In genomic region chr4:102826890-102827673, GRCh38 we compare ENCODE assay signal across 8 cellular contexts. TPM values are rescaled to one million over a fixed set of nuclear protein-coding genes. Genes with fewer than 3 reads are reported as not detected.
DNase-seq lines count a peak whose midpoint lies in the region; TF ChIP-seq lines count a peak whose summit lies in the region.

Gene UBE2D3 (minus strand): TSS chr4:102827551. CDS start chr4:102826508, 1,043 bp downstream.

- POLR2A ChIA-PET in HEK293 (lab: Yijun Ruan, JAX): interaction anchor here (0.6 to 2.4 kb wide), 23 partner anchors 9 to 327 kb away, joined by 3 to 61 read pairs (median 3); partner anchors contain the start of genes CISD2 and MANBA

- no peaks in the 10 kb centered on the region for H3K27me3 ChIP-seq in SJSA1 (replicated peaks)

- H3K4me3 ChIP-seq in HEK293 (ENCODE audit: low read depth, low read length) (peak within 1 kb of the TSS; percentile 94), SJSA1 (peak within 1 kb of the TSS; percentile 87)

- CTCF ChIA-PET in HEK293 (lab: Yijun Ruan, JAX): interaction anchor here (0.6 to 2.6 kb wide), 3 partner anchors 203 to 407 kb away, joined by 3 to 13 read pairs (median 5); no protein-coding TSS in a partner anchor

- DNase-seq in GM03348 (ENCODE audit: low spot score) (peak; percentile 87), MV-4-11 (lab: John Stamatoyannopoulos, UW) (peak; percentile 87), SJSA1 (ENCODE audit: low read depth in 1 of 2, low spot score in 2 of 2) (peak; percentile 95 to 98), germinal center (ENCODE audit: low spot score) (peak; percentile 73), occipital lobe (lab: John Stamatoyannopoulos, UW) (peak; percentile 93)
- DNase-seq in activated naive CD4-positive, alpha-beta T cell treated with Interleukin-2 at 50 U/mL for 16 hours: peak; percentile 96

- H3K4me1 ChIP-seq in HEK293 (ENCODE audit: control insufficient read depth, insufficient read depth, low read length): no peaks in the 10 kb centered on the region
- H3K4me1 ChIP-seq in SJSA1 (replicated peaks): peaks cover 29% of the 10 kb centered on the region

- H3K27ac ChIP-seq in HEK293 (ENCODE audit: extremely low read depth, low read depth, low read length) (peak within 1 kb of the TSS; percentile 97), SJSA1 (peak within 1 kb of the TSS; percentile 99), temporal lobe (ENCODE audit: low read depth, low read length) (peak within 1 kb of the TSS; percentile 88)

- H3K36me3 ChIP-seq in HEK293 (ENCODE audit: control insufficient read depth in 2 of 2, insufficient read depth in 1 of 2, low read length in 2 of 2) (peaks cover 0 to 39% of the 10 kb centered on the region in 2 experiments; a peak in 1 of 3 replicates), SJSA1 (peaks cover 51% of the 10 kb centered on the region)

- H3K9me3 ChIP-seq in HEK293 (ENCODE audit: control insufficient read depth, insufficient read depth, low read depth, low read length) (no peaks in the 10 kb centered on the region), SJSA1 (replicated peaks) (no peaks in the 10 kb centered on the region)

- TF ChIP-seq CTCF in HEK293 (tag by site-specific recombination; IDR thresholded peaks at IDR 0.05): peak; percentile 37; the same call in 1 of the 2 replicates

TF ChIP-seq in HEK293, 187 proteins besides CTCF, POLR2A, EP300 and RAD21 (continues in another document):
- TF ChIP-seq ZNF521 (tag by site-specific recombination; IDR thresholded peaks at IDR 0.05): no peak
- no peak for TF ChIP-seq ZNF704 (tag by site-specific recombination; IDR thresholded peaks at IDR 0.05)
- peak; percentile 68; the same call in 1 of the 2 replicates for TF ChIP-seq ZNF777 (tag by site-specific recombination; IDR thresholded peaks at IDR 0.05; ENCODE audit: borderline replicate concordance)
- no peak for TF ChIP-seq ZNF707 (tag by site-specific recombination; IDR thresholded peaks at IDR 0.05)
- TF ChIP-seq, protein P1, sequence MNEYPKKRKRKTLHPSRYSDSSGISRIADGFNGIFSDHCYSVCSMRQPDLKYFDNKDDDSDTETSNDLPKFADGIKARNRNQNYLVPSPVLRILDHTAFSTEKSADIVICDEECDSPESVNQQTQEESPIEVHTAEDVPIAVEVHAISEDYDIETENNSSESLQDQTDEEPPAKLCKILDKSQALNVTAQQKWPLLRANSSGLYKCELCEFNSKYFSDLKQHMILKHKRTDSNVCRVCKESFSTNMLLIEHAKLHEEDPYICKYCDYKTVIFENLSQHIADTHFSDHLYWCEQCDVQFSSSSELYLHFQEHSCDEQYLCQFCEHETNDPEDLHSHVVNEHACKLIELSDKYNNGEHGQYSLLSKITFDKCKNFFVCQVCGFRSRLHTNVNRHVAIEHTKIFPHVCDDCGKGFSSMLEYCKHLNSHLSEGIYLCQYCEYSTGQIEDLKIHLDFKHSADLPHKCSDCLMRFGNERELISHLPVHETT (tag by site-specific recombination; IDR thresholded peaks at IDR 0.05): 0 out of 2 replicates have a peak, but pooled peaks have one; percentile 85
- no peak; the same call in 1 of the 2 replicates for TF ChIP-seq ZNF10 (tag by site-specific recombination; IDR thresholded peaks at IDR 0.05)
- peak; percentile 69 for TF ChIP-seq SP2 (tag by site-specific recombination; IDR thresholded peaks at IDR 0.05)
- peak; percentile 64; the same call in 1 of the 2 replicates for TF ChIP-seq ZNF843 (tag by site-specific recombination; IDR thresholded peaks at IDR 0.05)
- TF ChIP-seq ZNF114 (tag by site-specific recombination; IDR thresholded peaks at IDR 0.05): no peak
- TF ChIP-seq ZNF266 (tag by site-specific recombination; IDR thresholded peaks at IDR 0.05; ENCODE audit: low read depth): no peak
- TF ChIP-seq, protein P2, sequence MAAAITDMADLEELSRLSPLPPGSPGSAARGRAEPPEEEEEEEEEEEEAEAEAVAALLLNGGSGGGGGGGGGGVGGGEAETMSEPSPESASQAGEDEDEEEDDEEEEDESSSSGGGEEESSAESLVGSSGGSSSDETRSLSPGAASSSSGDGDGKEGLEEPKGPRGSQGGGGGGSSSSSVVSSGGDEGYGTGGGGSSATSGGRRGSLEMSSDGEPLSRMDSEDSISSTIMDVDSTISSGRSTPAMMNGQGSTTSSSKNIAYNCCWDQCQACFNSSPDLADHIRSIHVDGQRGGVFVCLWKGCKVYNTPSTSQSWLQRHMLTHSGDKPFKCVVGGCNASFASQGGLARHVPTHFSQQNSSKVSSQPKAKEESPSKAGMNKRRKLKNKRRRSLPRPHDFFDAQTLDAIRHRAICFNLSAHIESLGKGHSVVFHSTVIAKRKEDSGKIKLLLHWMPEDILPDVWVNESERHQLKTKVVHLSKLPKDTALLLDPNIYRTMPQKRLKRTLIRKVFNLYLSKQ (tag by site-specific recombination; IDR thresholded peaks at IDR 0.05; ENCODE audit: borderline replicate concordance): no peak
- no peak for TF ChIP-seq ZNF202 (tag by site-specific recombination; IDR thresholded peaks at IDR 0.05; ENCODE audit: borderline replicate concordance)
- TF ChIP-seq ZNF223 (tag by site-specific recombination; IDR thresholded peaks at IDR 0.05): no peak
- 0 out of 2 replicates have a peak, but pooled peaks have one; percentile 43 for TF ChIP-seq REST (tag by site-specific recombination; IDR thresholded peaks at IDR 0.05)
- peak; percentile 53; the same call in 1 of the 2 replicates for TF ChIP-seq GFI1B (tag by site-specific recombination; IDR thresholded peaks at IDR 0.05)
- peak; percentile 96 for TF ChIP-seq ZNF501 (tag by site-specific recombination; IDR thresholded peaks at IDR 0.05)
- peak; percentile 37 for TF ChIP-seq ZNF600 (tag by site-specific recombination; IDR thresholded peaks at IDR 0.05)
- TF ChIP-seq ZNF747 (tag by site-specific recombination; IDR thresholded peaks at IDR 0.05): no peak
- peak; percentile 88 for TF ChIP-seq SP7 (tag by site-specific recombination; IDR thresholded peaks at IDR 0.05)
- TF ChIP-seq, protein P3, sequence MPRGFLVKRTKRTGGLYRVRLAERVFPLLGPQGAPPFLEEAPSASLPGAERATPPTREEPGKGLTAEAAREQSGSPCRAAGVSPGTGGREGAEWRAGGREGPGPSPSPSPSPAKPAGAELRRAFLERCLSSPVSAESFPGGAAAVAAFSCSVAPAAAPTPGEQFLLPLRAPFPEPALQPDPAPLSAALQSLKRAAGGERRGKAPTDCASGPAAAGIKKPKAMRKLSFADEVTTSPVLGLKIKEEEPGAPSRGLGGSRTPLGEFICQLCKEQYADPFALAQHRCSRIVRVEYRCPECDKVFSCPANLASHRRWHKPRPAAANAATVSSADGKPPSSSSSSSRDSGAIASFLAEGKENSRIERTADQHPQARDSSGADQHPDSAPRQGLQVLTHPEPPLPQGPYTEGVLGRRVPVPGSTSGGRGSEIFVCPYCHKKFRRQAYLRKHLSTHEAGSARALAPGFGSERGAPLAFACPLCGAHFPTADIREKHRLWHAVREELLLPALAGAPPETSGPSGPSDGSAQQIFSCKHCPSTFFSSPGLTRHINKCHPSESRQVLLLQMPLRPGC (tag by site-specific recombination; IDR thresholded peaks at IDR 0.05): peak; percentile 81
- no peak for TF ChIP-seq ZNF571 (tag by site-specific recombination; IDR thresholded peaks at IDR 0.05)
- peak; percentile 68; the same call in 1 of the 2 replicates for TF ChIP-seq YY2 (tag by site-specific recombination; IDR thresholded peaks at IDR 0.05)
- TF ChIP-seq KLF7 (tag by site-specific recombination; IDR thresholded peaks at IDR 0.05; ENCODE audit: borderline replicate concordance): peak; percentile 74
- peak; percentile 87 for TF ChIP-seq YY1 (tag by site-specific recombination; IDR thresholded peaks at IDR 0.05)
- TF ChIP-seq ZNF660 (tag by site-specific recombination; IDR thresholded peaks at IDR 0.05): peak; percentile 87

RNA-seq across cellular contexts. Expression of gene UBE2D3, which starts in this region (rescaled TPM):
- total RNA-seq in SJSA1 (2014; rRNA removed; shearing (Covaris generic)): 287 and 481 TPM in 2 replicates
- 288 TPM for total RNA-seq in occipital lobe
- 206 TPM for total RNA-seq in temporal lobe

Comparison
In these comparisons a context has a peak if more than half of its experiments do, and no peak if none do; other contexts are left out.
1. Peak in every context shown above with its lines: DNase-seq, H3K4me3 ChIP-seq and H3K27ac ChIP-seq.